In the genomic region with DNA sequence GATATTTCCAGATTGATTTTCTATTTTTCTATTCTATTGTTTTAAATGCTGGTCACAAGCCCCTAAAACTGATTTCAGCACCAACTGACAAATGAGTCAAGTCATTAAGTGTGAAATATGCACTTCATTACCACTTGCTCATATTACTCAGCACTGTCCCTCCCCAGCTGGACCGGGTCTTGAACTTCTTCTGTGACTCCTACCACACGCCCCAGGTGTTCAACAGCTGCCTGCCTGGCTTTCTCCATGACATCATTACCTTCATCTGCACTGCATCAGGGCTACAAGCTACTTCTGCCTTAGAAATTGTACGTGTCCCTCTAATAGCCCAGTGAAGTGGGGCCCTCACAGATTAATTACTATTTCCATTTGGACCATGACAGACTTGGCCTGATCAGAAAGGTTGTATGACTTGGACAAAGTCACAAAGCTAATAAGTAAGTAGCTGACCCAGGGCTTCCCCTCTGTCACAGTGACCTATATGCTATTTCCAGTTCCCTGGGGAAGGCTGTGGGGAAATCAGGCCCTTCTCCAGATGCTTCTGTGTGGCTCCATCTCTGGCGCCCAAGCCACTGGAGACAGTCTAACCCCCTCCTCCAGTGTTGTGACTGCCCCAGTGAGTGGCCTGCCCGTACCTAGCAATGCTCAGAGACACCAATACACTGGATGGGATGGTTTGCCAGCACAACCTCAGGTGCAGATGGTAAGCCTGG, we compare ENCODE assay signal across 10 cellular contexts. TPM values are rescaled to one million over a fixed set of nuclear protein-coding genes. Genes with fewer than 3 reads are reported as not detected.
DNase-seq lines count a peak whose midpoint lies in the region; ATAC-seq and TF ChIP-seq lines count a peak whose summit lies in the region.
"Had no signal": no experiment of that assay in that cellular context is flagged by ENCODE, and none has a peak within 500 bp of the region (broad histone marks: within the 10 kb centered on the region; RNA-seq: fewer than 3 reads in every experiment).

No MANE protein-coding gene starts in this region.

- peak overlapping the region; percentile 88 for H3K27ac Mint-ChIP-seq in activated CD8-positive, alpha-beta memory T cell treated with anti-CD3 and anti-CD28 coated beads, Interleukin-2, amount 10 ng/mL, durations not matched to agents 7 days and 5 days
- peak overlapping the region; percentile 35 to 90 for H3K27ac Mint-ChIP-seq in stimulated activated naive CD8-positive, alpha-beta T cell treated with anti-CD3 and anti-CD28 coated beads, Interleukin-15, amount 100 ng/mL, for 72 hours

- peaks cover 64% of the 10 kb centered on the region for H3K4me1 ChIP-seq in colonic mucosa

- peaks cover 5% of the 10 kb centered on the region; the same call in 1 of the 2 replicates for H3K36me3 ChIP-seq in KOPT-K1 (ENCODE audit: insufficient read depth, low read length)
- no peaks in the 10 kb centered on the region for H3K36me3 ChIP-seq in colonic mucosa
- H3K36me3 ChIP-seq: SJCRH30 had no signal

- H3K9me3 ChIP-seq in KOPT-K1 (ENCODE audit: insufficient read depth, low read length, poor library complexity, severe bottlenecking) = no peaks in the 10 kb centered on the region
- no peaks in the 10 kb centered on the region for H3K9me3 ChIP-seq in colonic mucosa
- H3K9me3 ChIP-seq: SJCRH30 had no signal

- no peaks in the 10 kb centered on the region for H3K27me3 ChIP-seq in colonic mucosa
- H3K27me3 ChIP-seq: SJCRH30 had no signal

- no peaks in the 10 kb centered on the region for H3K27me3 Mint-ChIP-seq in activated CD8-positive, alpha-beta memory T cell treated with anti-CD3 and anti-CD28 coated beads, Interleukin-2, amount 10 ng/mL, durations not matched to agents 7 days and 5 days
- no peaks in the 10 kb centered on the region for H3K27me3 Mint-ChIP-seq in stimulated activated naive CD8-positive, alpha-beta T cell treated with anti-CD3 and anti-CD28 coated beads, Interleukin-15, amount 100 ng/mL, for 72 hours

- no peak for ATAC-seq in activated CD8-positive, alpha-beta memory T cell treated with anti-CD3 and anti-CD28 coated beads, Interleukin-2, amount 10 ng/mL, durations not matched to agents 7 days and 5 days
- ATAC-seq in stimulated activated naive CD8-positive, alpha-beta T cell treated with anti-CD3 and anti-CD28 coated beads, Interleukin-15, amount 100 ng/mL, for 72 hours = no peak

- H3K4me3 ChIP-seq in colonic mucosa = no peak overlapping the region
- H3K4me3 ChIP-seq: SJCRH30 had no signal

- CTCF ChIA-PET in activated CD8-positive, alpha-beta memory T cell treated with anti-CD3 and anti-CD28 coated beads, Interleukin-2, amount 10 ng/mL, durations not matched to agents 7 days and 5 days (lab: Charles Lee) = interaction anchor here (1.3 to 15.0 kb wide), 5 partner anchors 9 to 79 kb away, joined by 4 to 167 read pairs (median 4); a partner anchor contains a TSS

- no peak overlapping the region for H3K4me3 Mint-ChIP-seq in activated CD8-positive, alpha-beta memory T cell treated with anti-CD3 and anti-CD28 coated beads, Interleukin-2, amount 10 ng/mL, durations not matched to agents 7 days and 5 days
- peak overlapping the region; percentile 27 to 74 for H3K4me3 Mint-ChIP-seq in stimulated activated naive CD8-positive, alpha-beta T cell treated with anti-CD3 and anti-CD28 coated beads, Interleukin-15, amount 100 ng/mL, for 72 hours
- H3K4me3 Mint-ChIP-seq: neural crest cell had no signal

- intact Hi-C loops in colonic mucosa (cut with DNase I) = no loop called here

- no peak for DNase-seq in activated CD8-positive, alpha-beta memory T cell treated with anti-CD3 and anti-CD28 coated beads, Interleukin-2, amount 10 ng/mL, durations not matched to agents 7 days and 5 days
- DNase-seq in activated CD8-positive, alpha-beta memory T cell treated with anti-CD3 and anti-CD28 coated beads for 24 hours = no peak
- peak; percentile 27 for DNase-seq in dermis blood vessel endothelial cell
- DNase-seq in stimulated activated naive CD8-positive, alpha-beta T cell treated with anti-CD3 and anti-CD28 coated beads, Interleukin-15, amount 100 ng/mL, for 72 hours = peak in 1 of 2 donors; percentile 33
- no peak for DNase-seq in COR-L47 (lab: John Stamatoyannopoulos, UW)
- DNase-seq in AG08395 (ENCODE audit: low spot score) = no peak
- no peak for DNase-seq in colonic mucosa

- H3K4me1 Mint-ChIP-seq in activated CD8-positive, alpha-beta memory T cell treated with anti-CD3 and anti-CD28 coated beads, Interleukin-2, amount 10 ng/mL, durations not matched to agents 7 days and 5 days = peaks cover 95% of the 10 kb centered on the region
- peaks cover 100% of the 10 kb centered on the region for H3K4me1 Mint-ChIP-seq in stimulated activated naive CD8-positive, alpha-beta T cell treated with anti-CD3 and anti-CD28 coated beads, Interleukin-15, amount 100 ng/mL, for 72 hours

- H3K36me3 Mint-ChIP-seq in activated CD8-positive, alpha-beta memory T cell treated with anti-CD3 and anti-CD28 coated beads, Interleukin-2, amount 10 ng/mL, durations not matched to agents 7 days and 5 days = peaks cover 20% of the 10 kb centered on the region

- H3K9ac ChIP-seq in colonic mucosa (ENCODE audit: low read depth in 2 of 2, low read length in 2 of 2) = no peak overlapping the region

- TF ChIP-seq CTCF in colonic mucosa (IDR thresholded peaks at IDR 0.05) = no peak

- H3K9me3 Mint-ChIP-seq in activated CD8-positive, alpha-beta memory T cell treated with anti-CD3 and anti-CD28 coated beads, Interleukin-2, amount 10 ng/mL, durations not matched to agents 7 days and 5 days (ENCODE audit: low read depth) = no peaks in the 10 kb centered on the region
- H3K9me3 Mint-ChIP-seq in stimulated activated naive CD8-positive, alpha-beta T cell treated with anti-CD3 and anti-CD28 coated beads, Interleukin-15, amount 100 ng/mL, for 72 hours = no peaks in the 10 kb centered on the region
- H3K9me3 Mint-ChIP-seq: neural crest cell had no signal

- H3K27ac ChIP-seq in KOPT-K1 (ENCODE audit: low read depth, low read length, poor library complexity, severe bottlenecking) (peak overlapping the region; percentile 100), colonic mucosa (no peak overlapping the region)
- H3K27ac ChIP-seq: SJCRH30 had no signal

RNA-seq across cellular contexts. Expression of a gene that starts 18.1 kb away (rescaled TPM):
- total RNA-seq in activated CD8-positive, alpha-beta memory T cell treated with anti-CD3 and anti-CD28 coated beads, Interleukin-2, amount 10 ng/mL, durations not matched to agents 7 days and 5 days = 10 to 100 TPM; 32.2 to 48.1 TPM
- total RNA-seq in dermis blood vessel endothelial cell = 10.6 and 11.7 TPM in 2 replicates
- total RNA-seq in colonic mucosa = 10 to 100 TPM; 34.3 to 35.8 TPM

RNA-seq across cellular contexts. Expression of a gene that starts 19.4 kb away (rescaled TPM):
- total RNA-seq in activated CD8-positive, alpha-beta memory T cell treated with anti-CD3 and anti-CD28 coated beads, Interleukin-2, amount 10 ng/mL, durations not matched to agents 7 days and 5 days = 10 to 100 TPM in 1 of 2 experiments, 1 to 10 TPM in 1; 8.7 to 10.2 TPM
- total RNA-seq in dermis blood vessel endothelial cell (8.5 and 14.7 TPM in 2 replicates), colonic mucosa (1 to 10 TPM; 4.5 to 5.0 TPM)

RNA-seq across cellular contexts. Expression of a gene that starts 42.0 kb away (rescaled TPM):
- 100 to 1,000 TPM; 122 to 141 TPM for total RNA-seq in activated CD8-positive, alpha-beta memory T cell treated with anti-CD3 and anti-CD28 coated beads, Interleukin-2, amount 10 ng/mL, durations not matched to agents 7 days and 5 days
- not detected in 2 replicates for total RNA-seq in dermis blood vessel endothelial cell
- under 1 TPM; 0.21 to 0.44 TPM for total RNA-seq in colonic mucosa
- total RNA-seq: neural crest cell, SJCRH30 had no signal

RNA-seq across cellular contexts. Expression of a gene that starts 48.0 kb away (rescaled TPM):
- 100 to 1,000 TPM; 214 to 267 TPM for total RNA-seq in activated CD8-positive, alpha-beta memory T cell treated with anti-CD3 and anti-CD28 coated beads, Interleukin-2, amount 10 ng/mL, durations not matched to agents 7 days and 5 days
- total RNA-seq in dermis blood vessel endothelial cell (17.5 and 34.9 TPM in 2 replicates), colonic mucosa (100 to 1,000 TPM; 151 to 194 TPM)

RNA-seq across cellular contexts. Expression of a gene that starts 48.1 kb away (rescaled TPM):
- 1 to 10 TPM; 4.9 to 6.2 TPM for total RNA-seq in activated CD8-positive, alpha-beta memory T cell treated with anti-CD3 and anti-CD28 coated beads, Interleukin-2, amount 10 ng/mL, durations not matched to agents 7 days and 5 days
- total RNA-seq in dermis blood vessel endothelial cell (1.5 and 2.2 TPM in 2 replicates), colonic mucosa (1 to 10 TPM; 1.1 to 1.6 TPM)

Comparison
In these comparisons a context has a peak if more than half of its experiments do, and no peak if none do; other contexts are left out.
1. RNA of a gene that starts 42.0 kb away (total RNA-seq): 122 to 141 TPM in activated CD8-positive, alpha-beta memory T cell treated with anti-CD3 and anti-CD28 coated beads, Interleukin-2, amount 10 ng/mL, durations not matched to agents 7 days and 5 days; 0.21 to 0.44 TPM in colonic mucosa and not detected in dermis blood vessel endothelial cell; every median in the first group is over 10 times any median in the second.